ENCODE assay signal across 1 cellular context in genomic region chr14:91369628-91370445, GRCh38.
TF ChIP-seq lines count a peak whose summit lies in the region.

No MANE protein-coding gene starts in this region.

TF ChIP-seq in GM23338, 12 proteins besides CTCF, POLR2A, EP300 and RAD21 (continued from another document):
- TF ChIP-seq, protein P1, sequence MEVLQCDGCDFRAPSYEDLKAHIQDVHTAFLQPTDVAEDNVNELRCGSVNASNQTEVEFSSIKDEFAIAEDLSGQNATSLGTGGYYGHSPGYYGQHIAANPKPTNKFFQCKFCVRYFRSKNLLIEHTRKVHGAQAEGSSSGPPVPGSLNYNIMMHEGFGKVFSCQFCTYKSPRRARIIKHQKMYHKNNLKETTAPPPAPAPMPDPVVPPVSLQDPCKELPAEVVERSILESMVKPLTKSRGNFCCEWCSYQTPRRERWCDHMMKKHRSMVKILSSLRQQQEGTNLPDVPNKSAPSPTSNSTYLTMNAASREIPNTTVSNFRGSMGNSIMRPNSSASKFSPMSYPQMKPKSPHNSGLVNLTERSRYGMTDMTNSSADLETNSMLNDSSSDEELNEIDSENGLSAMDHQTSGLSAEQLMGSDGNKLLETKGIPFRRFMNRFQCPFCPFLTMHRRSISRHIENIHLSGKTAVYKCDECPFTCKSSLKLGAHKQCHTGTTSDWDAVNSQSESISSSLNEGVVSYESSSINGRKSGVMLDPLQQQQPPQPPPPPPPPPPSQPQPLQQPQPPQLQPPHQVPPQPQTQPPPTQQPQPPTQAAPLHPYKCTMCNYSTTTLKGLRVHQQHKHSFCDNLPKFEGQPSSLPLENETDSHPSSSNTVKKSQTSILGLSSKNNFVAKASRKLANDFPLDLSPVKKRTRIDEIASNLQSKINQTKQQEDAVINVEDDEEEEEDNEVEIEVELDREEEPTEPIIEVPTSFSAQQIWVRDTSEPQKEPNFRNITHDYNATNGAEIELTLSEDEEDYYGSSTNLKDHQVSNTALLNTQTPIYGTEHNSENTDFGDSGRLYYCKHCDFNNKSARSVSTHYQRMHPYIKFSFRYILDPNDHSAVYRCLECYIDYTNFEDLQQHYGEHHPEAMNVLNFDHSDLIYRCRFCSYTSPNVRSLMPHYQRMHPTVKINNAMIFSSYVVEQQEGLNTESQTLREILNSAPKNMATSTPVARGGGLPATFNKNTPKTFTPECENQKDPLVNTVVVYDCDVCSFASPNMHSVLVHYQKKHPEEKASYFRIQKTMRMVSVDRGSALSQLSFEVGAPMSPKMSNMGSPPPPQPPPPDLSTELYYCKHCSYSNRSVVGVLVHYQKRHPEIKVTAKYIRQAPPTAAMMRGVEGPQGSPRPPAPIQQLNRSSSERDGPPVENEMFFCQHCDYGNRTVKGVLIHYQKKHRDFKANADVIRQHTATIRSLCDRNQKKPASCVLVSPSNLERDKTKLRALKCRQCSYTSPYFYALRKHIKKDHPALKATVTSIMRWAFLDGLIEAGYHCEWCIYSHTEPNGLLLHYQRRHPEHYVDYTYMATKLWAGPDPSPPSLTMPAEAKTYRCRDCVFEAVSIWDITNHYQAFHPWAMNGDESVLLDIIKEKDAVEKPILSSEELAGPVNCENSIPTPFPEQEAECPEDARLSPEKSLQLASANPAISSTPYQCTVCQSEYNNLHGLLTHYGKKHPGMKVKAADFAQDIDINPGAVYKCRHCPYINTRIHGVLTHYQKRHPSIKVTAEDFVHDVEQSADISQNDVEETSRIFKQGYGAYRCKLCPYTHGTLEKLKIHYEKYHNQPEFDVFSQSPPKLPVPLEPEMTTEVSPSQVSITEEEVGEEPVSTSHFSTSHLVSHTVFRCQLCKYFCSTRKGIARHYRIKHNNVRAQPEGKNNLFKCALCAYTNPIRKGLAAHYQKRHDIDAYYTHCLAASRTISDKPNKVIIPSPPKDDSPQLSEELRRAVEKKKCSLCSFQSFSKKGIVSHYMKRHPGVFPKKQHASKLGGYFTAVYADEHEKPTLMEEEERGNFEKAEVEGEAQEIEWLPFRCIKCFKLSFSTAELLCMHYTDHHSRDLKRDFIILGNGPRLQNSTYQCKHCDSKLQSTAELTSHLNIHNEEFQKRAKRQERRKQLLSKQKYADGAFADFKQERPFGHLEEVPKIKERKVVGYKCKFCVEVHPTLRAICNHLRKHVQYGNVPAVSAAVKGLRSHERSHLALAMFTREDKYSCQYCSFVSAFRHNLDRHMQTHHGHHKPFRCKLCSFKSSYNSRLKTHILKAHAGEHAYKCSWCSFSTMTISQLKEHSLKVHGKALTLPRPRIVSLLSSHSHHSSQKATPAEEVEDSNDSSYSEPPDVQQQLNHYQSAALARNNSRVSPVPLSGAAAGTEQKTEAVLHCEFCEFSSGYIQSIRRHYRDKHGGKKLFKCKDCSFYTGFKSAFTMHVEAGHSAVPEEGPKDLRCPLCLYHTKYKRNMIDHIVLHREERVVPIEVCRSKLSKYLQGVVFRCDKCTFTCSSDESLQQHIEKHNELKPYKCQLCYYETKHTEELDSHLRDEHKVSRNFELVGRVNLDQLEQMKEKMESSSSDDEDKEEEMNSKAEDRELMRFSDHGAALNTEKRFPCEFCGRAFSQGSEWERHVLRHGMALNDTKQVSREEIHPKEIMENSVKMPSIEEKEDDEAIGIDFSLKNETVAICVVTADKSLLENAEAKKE (CRISPR knock-in tag; IDR thresholded peaks at IDR 0.05) = no peak
- TF ChIP-seq, protein P2, sequence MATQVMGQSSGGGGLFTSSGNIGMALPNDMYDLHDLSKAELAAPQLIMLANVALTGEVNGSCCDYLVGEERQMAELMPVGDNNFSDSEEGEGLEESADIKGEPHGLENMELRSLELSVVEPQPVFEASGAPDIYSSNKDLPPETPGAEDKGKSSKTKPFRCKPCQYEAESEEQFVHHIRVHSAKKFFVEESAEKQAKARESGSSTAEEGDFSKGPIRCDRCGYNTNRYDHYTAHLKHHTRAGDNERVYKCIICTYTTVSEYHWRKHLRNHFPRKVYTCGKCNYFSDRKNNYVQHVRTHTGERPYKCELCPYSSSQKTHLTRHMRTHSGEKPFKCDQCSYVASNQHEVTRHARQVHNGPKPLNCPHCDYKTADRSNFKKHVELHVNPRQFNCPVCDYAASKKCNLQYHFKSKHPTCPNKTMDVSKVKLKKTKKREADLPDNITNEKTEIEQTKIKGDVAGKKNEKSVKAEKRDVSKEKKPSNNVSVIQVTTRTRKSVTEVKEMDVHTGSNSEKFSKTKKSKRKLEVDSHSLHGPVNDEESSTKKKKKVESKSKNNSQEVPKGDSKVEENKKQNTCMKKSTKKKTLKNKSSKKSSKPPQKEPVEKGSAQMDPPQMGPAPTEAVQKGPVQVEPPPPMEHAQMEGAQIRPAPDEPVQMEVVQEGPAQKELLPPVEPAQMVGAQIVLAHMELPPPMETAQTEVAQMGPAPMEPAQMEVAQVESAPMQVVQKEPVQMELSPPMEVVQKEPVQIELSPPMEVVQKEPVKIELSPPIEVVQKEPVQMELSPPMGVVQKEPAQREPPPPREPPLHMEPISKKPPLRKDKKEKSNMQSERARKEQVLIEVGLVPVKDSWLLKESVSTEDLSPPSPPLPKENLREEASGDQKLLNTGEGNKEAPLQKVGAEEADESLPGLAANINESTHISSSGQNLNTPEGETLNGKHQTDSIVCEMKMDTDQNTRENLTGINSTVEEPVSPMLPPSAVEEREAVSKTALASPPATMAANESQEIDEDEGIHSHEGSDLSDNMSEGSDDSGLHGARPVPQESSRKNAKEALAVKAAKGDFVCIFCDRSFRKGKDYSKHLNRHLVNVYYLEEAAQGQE (IDR thresholded peaks at IDR 0.05; ENCODE audit: unreplicated experiment) = no peak
- no peak for TF ChIP-seq STAT1 (IDR thresholded peaks at IDR 0.05; ENCODE audit: unreplicated experiment)
- TF ChIP-seq POLR2AphosphoS5 (IDR thresholded peaks at IDR 0.05; ENCODE audit: low read depth) = no peak
- TF ChIP-seq JUNB (IDR thresholded peaks at IDR 0.05; ENCODE audit: unreplicated experiment) = no peak
- TF ChIP-seq, protein P3, sequence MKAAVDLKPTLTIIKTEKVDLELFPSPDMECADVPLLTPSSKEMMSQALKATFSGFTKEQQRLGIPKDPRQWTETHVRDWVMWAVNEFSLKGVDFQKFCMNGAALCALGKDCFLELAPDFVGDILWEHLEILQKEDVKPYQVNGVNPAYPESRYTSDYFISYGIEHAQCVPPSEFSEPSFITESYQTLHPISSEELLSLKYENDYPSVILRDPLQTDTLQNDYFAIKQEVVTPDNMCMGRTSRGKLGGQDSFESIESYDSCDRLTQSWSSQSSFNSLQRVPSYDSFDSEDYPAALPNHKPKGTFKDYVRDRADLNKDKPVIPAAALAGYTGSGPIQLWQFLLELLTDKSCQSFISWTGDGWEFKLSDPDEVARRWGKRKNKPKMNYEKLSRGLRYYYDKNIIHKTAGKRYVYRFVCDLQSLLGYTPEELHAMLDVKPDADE (IDR thresholded peaks at IDR 0.05) = no peak
- no peak for TF ChIP-seq CREB1 (CRISPR knock-in tag; IDR thresholded peaks at IDR 0.05; ENCODE audit: low read depth)
